Comparison of ENCODE assay signal across 19 cellular contexts in genomic region chr1:210129759-210130158, GRCh38.
DNase-seq lines count a peak whose midpoint lies in the region; ATAC-seq and TF ChIP-seq lines count a peak whose summit lies in the region.
"Had no signal": no experiment of that assay in that cellular context is flagged by ENCODE, and none has a peak within 500 bp of the region (broad histone marks: within the 10 kb centered on the region; RNA-seq: fewer than 3 reads in every experiment).

No MANE protein-coding gene starts in this region.

- H3K36me3 Mint-ChIP-seq in activated CD4-positive, alpha-beta T cell treated with anti-CD3 and anti-CD28 coated beads for 36 hours (ENCODE audit: low read depth), result no peaks in the 10 kb centered on the region
- no peaks in the 10 kb centered on the region for H3K36me3 Mint-ChIP-seq in stimulated activated memory B cell treated with anti-CD40 and anti-IgM and Interleukin-4, amounts not matched to agents 10 μg/mL and 1 μg/mL and 100 μg/mL, for 72 hours
- H3K36me3 Mint-ChIP-seq: CD8-positive, alpha-beta memory T cell had no signal

- no peaks in the 10 kb centered on the region for H3K9me3 Mint-ChIP-seq in activated CD4-positive, alpha-beta T cell treated with anti-CD3 and anti-CD28 coated beads for 36 hours (ENCODE audit: low read depth)
- no peaks in the 10 kb centered on the region for H3K9me3 Mint-ChIP-seq in stimulated activated memory B cell treated with anti-CD40 and anti-IgM and Interleukin-4, amounts not matched to agents 10 μg/mL and 1 μg/mL and 100 μg/mL, for 72 hours
- H3K9me3 Mint-ChIP-seq: central memory CD8-positive, alpha-beta T cell; nephron progenitor cell had no signal

- 67 to 70% methylated on average over 2 of the region's 2 CpGs for WGBS in tibial nerve, 2 donors

- TF ChIP-seq EP300 in tibial nerve (IDR thresholded peaks at IDR 0.05), result no peak

- DNase-seq in activated CD4-positive, alpha-beta T cell treated with anti-CD3 and anti-CD28 coated beads for 36 hours, result no peak
- no peak for DNase-seq in activated CD4-positive, alpha-beta T cell treated with anti-CD3 and anti-CD28 coated beads, Interleukin-2, amount 50 U/mL, for 4 hours
- DNase-seq in NCI-H446 (lab: John Stamatoyannopoulos, UW), result no peak
- no peak for DNase-seq in tibial nerve (ENCODE audit: low spot score in 2 of 2)
- DNase-seq: 8988T; activated CD4-positive, alpha-beta T cell treated with anti-CD3 and anti-CD28 coated beads for 4 hours; activated gamma-delta T cell; CD8-positive, alpha-beta memory T cell; heart right ventricle; nephron progenitor cell; thyroid gland had no signal

- no peak for TF ChIP-seq CTCF in tibial nerve (IDR thresholded peaks at IDR 0.05)

- H3K9me3 ChIP-seq in tibial nerve, result no peaks in the 10 kb centered on the region
- H3K9me3 ChIP-seq: heart right ventricle, thyroid gland had no signal

- peaks cover 5% of the 10 kb centered on the region for H3K27me3 Mint-ChIP-seq in activated CD4-positive, alpha-beta T cell treated with anti-CD3 and anti-CD28 coated beads for 36 hours
- peaks cover 18% of the 10 kb centered on the region for H3K27me3 Mint-ChIP-seq in stimulated activated memory B cell treated with anti-CD40 and anti-IgM and Interleukin-4, amounts not matched to agents 10 μg/mL and 1 μg/mL and 100 μg/mL, for 72 hours

- TF ChIP-seq POLR2A in tibial nerve (IDR thresholded peaks at IDR 0.05), result no peak

- H3K4me3 Mint-ChIP-seq in activated CD4-positive, alpha-beta T cell treated with anti-CD3 and anti-CD28 coated beads for 36 hours, result no peak overlapping the region
- no peak overlapping the region for H3K4me3 Mint-ChIP-seq in stimulated activated memory B cell treated with anti-CD40 and anti-IgM and Interleukin-4, amounts not matched to agents 10 μg/mL and 1 μg/mL and 100 μg/mL, for 72 hours
- H3K4me3 Mint-ChIP-seq: CD8-positive, alpha-beta memory T cell; central memory CD8-positive, alpha-beta T cell; nephron progenitor cell had no signal

- CTCF ChIA-PET in activated CD4-positive, alpha-beta T cell treated with anti-CD3 and anti-CD28 coated beads for 36 hours (lab: Charles Lee), result no interaction called here

- POLR2A ChIA-PET in activated CD4-positive, alpha-beta T cell treated with anti-CD3 and anti-CD28 coated beads for 36 hours (lab: Charles Lee), result no interaction called here

- no peak overlapping the region for H3K4me3 ChIP-seq in tibial nerve
- H3K4me3 ChIP-seq: heart right ventricle, thyroid gland had no signal

- H3K27ac Mint-ChIP-seq in activated CD4-positive, alpha-beta T cell treated with anti-CD3 and anti-CD28 coated beads for 36 hours, result no peak overlapping the region
- no peak overlapping the region for H3K27ac Mint-ChIP-seq in stimulated activated memory B cell treated with anti-CD40 and anti-IgM and Interleukin-4, amounts not matched to agents 10 μg/mL and 1 μg/mL and 100 μg/mL, for 72 hours
- H3K27ac Mint-ChIP-seq: CD8-positive, alpha-beta memory T cell; nephron progenitor cell had no signal

- peaks cover 4% of the 10 kb centered on the region for H3K4me1 Mint-ChIP-seq in activated CD4-positive, alpha-beta T cell treated with anti-CD3 and anti-CD28 coated beads for 36 hours
- no peaks in the 10 kb centered on the region for H3K4me1 Mint-ChIP-seq in stimulated activated memory B cell treated with anti-CD40 and anti-IgM and Interleukin-4, amounts not matched to agents 10 μg/mL and 1 μg/mL and 100 μg/mL, for 72 hours
- H3K4me1 Mint-ChIP-seq: CD8-positive, alpha-beta memory T cell; central memory CD8-positive, alpha-beta T cell; nephron progenitor cell had no signal

- no peak overlapping the region for H3K27ac ChIP-seq in tibial nerve
- H3K27ac ChIP-seq: epithelial cell of prostate, heart right ventricle, HL-60, thyroid gland had no signal

- no peaks in the 10 kb centered on the region for H3K27me3 ChIP-seq in tibial nerve
- H3K27me3 ChIP-seq: thyroid gland had no signal

- no peaks in the 10 kb centered on the region for H3K36me3 ChIP-seq in tibial nerve
- H3K36me3 ChIP-seq: heart right ventricle, thyroid gland had no signal

- ATAC-seq in activated CD4-positive, alpha-beta T cell treated with anti-CD3 and anti-CD28 coated beads for 36 hours, result peak; percentile 80
- ATAC-seq in GM21619 (IDR thresholded peaks at IDR 0.05; ENCODE audit: unreplicated experiment), result peak; percentile 82
- ATAC-seq in HG03280 (IDR thresholded peaks at IDR 0.05; ENCODE audit: unreplicated experiment), result peak; percentile 79
- peak; percentile 61 for ATAC-seq in stimulated activated memory B cell treated with anti-CD40 and anti-IgM and Interleukin-4, amounts not matched to agents 10 μg/mL and 1 μg/mL and 100 μg/mL, for 72 hours
- no peak for ATAC-seq in esophagus mucosa
- ATAC-seq: heart right ventricle, left lobe of liver had no signal

- no peaks in the 10 kb centered on the region for H3K4me1 ChIP-seq in tibial nerve
- H3K4me1 ChIP-seq: heart right ventricle, thyroid gland had no signal

- intact Hi-C loops in activated CD4-positive, alpha-beta T cell treated with anti-CD3 and anti-CD28 coated beads for 36 hours (cut with DNase I, micrococcal nuclease), result no loop called here
